ENCODE assay signal across 13 cellular contexts in genomic region chr13:42894765-42895181, GRCh38.
A peak's percentile ranks its signal among the peaks of the same experiment; 100 is the strongest.
DNase-seq lines count a peak whose midpoint lies in the region; ATAC-seq and TF ChIP-seq lines count a peak whose summit lies in the region.
"Had no signal": no experiment of that assay in that cellular context is flagged by ENCODE, and none has a peak within 500 bp of the region (broad histone marks: within the 10 kb centered on the region; RNA-seq: fewer than 3 reads in every experiment).

No MANE protein-coding gene starts in this region.

- H3K9me2 ChIP-seq in SK-N-SH, result no peaks in the 10 kb centered on the region

- no peaks in the 10 kb centered on the region for H3K36me3 ChIP-seq in SK-N-SH (replicated peaks in 1 of 2; ENCODE audit: control insufficient read depth in 1 of 2, insufficient read depth in 2 of 2, low read length in 1 of 2)

- no peaks in the 10 kb centered on the region for H3K27me3 ChIP-seq in SK-N-SH (ENCODE audit: insufficient read depth)

- peak overlapping the region in 1 of 2 experiments; percentile 93; a peak in 2 of 4 replicates for H3K27ac ChIP-seq in SK-N-SH (ENCODE audit: low read depth in 2 of 2, low read length in 1 of 2)
- H3K27ac ChIP-seq: psoas muscle had no signal

- no peak for ATAC-seq in GM19397 (IDR thresholded peaks at IDR 0.05; ENCODE audit: unreplicated experiment)
- no peak for ATAC-seq in HG02610 (IDR thresholded peaks at IDR 0.05; ENCODE audit: unreplicated experiment)
- ATAC-seq: activated CD4-positive, CD25-positive, alpha-beta regulatory T cell treated with anti-CD3 and anti-CD28 coated beads, Interleukin-2, amount 50 U/mL, for 24 hours; psoas muscle had no signal

- CTCF ChIA-PET in SK-N-SH (lab: Yijun Ruan, JAX), result interaction anchor here (0.6 to 2.0 kb wide), 2 partner anchors 75 to 909 kb away, joined by 3 to 8 read pairs; no protein-coding TSS in a partner anchor

- TF ChIP-seq EP300 in SK-N-SH (IDR thresholded peaks at IDR 0.05; ENCODE audit: borderline replicate concordance in 1 of 2, low read depth in 1 of 2, low read length in 1 of 2), result no peak; a peak in 2 of 4 replicates

- no peaks in the 10 kb centered on the region for H4K20me1 ChIP-seq in SK-N-SH (ENCODE audit: insufficient read depth)

- POLR2A ChIA-PET in SK-N-SH (lab: Yijun Ruan, JAX), result no interaction called here

- no peaks in the 10 kb centered on the region for H3K79me2 ChIP-seq in SK-N-SH (ENCODE audit: insufficient read depth)

- no peak overlapping the region for H3K9ac ChIP-seq in SK-N-SH

- TF ChIP-seq RAD21 in SK-N-SH (IDR thresholded peaks at IDR 0.05; ENCODE audit: low read length), result peak; percentile 7; the same call in 1 of the 2 replicates

- H2AFZ ChIP-seq in SK-N-SH (ENCODE audit: low read depth), result no peak overlapping the region

- H3K9me3 ChIP-seq in SK-N-SH, result no peaks in the 10 kb centered on the region
- H3K9me3 ChIP-seq: psoas muscle had no signal

- H3K4me3 ChIP-seq in SK-N-SH (ENCODE audit: low read depth in 2 of 2, low read length in 1 of 2), result no peak overlapping the region
- H3K4me3 ChIP-seq: psoas muscle had no signal

- 6% methylated on average over 4 of the region's 4 CpGs for WGBS in SK-N-SH (ENCODE audit: low lambda C conversion rate)

- H3K4me2 ChIP-seq in SK-N-SH, result 0 out of 2 replicates have a peak overlapping the region, but pooled peaks have one; percentile 26

- in situ Hi-C loops in ACHN (cut with HindIII; ENCODE audit: low pct_ligation_motif_present, low pct_unique_long_range_greater_than_20kb, low sequenced_read_pairs), result no loop called here

- no peaks in the 10 kb centered on the region for H3F3A ChIP-seq in SK-N-SH (replicated peaks; ENCODE audit: insufficient read depth)

- TF ChIP-seq CTCF in SK-N-SH (IDR thresholded peaks at IDR 0.05), result no peak

- DNase-seq in COR-L47 (lab: John Stamatoyannopoulos, UW), result peak; percentile 91
- DNase-seq in NCI-H1105 treated with DMSO at 0.1 percent for 48 hours (lab: John Stamatoyannopoulos, UW), result peak; percentile 94
- DNase-seq in SK-N-SH, result peak; percentile 35
- peak; percentile 29 for DNase-seq in glomerular endothelial cell (ENCODE audit: extremely low read depth, low read depth, low spot score)
- no peak for DNase-seq in T-helper 1 cell
- no peak for DNase-seq in ACHN
- DNase-seq: effector memory CD4-positive, alpha-beta T cell; islet precursor cell; KG1; psoas muscle had no signal

- peaks cover 0 to 24% of the 10 kb centered on the region in 2 experiments; a peak in 2 of 4 replicates for H3K4me1 ChIP-seq in SK-N-SH (ENCODE audit: control insufficient read depth in 1 of 2, insufficient read depth in 2 of 2, low read depth in 1 of 2, low read length in 1 of 2)

TF ChIP-seq in SK-N-SH, 30 proteins besides CTCF, POLR2A, EP300 and RAD21:
- TF ChIP-seq RCOR1 (IDR thresholded peaks at IDR 0.05; ENCODE audit: low read length) (peak; percentile 28; the same call in 1 of the 2 replicates), POLR2AphosphoS5 (IDR thresholded peaks at IDR 0.05; ENCODE audit: low read depth, low read length) (no peak), GABPA (IDR thresholded peaks at IDR 0.05; ENCODE audit: low read depth) (no peak), TCF12 (IDR thresholded peaks at IDR 0.05) (peak; percentile 77), USF1 (IDR thresholded peaks at IDR 0.05; ENCODE audit: borderline replicate concordance, low read depth) (no peak), NFIC (IDR thresholded peaks at IDR 0.05; ENCODE audit: borderline replicate concordance) (peak; percentile 75), YY1 (IDR thresholded peaks at IDR 0.05; ENCODE audit: low read depth) (no peak), RFX5 (IDR thresholded peaks at IDR 0.05; ENCODE audit: low read length) (no peak), ELF1 (IDR thresholded peaks at IDR 0.05) (no peak), FOSL2 (IDR thresholded peaks at IDR 0.05; ENCODE audit: borderline replicate concordance, low read depth) (no peak), FOXM1 (IDR thresholded peaks at IDR 0.05; ENCODE audit: low read depth) (no peak), MEF2A (IDR thresholded peaks at IDR 0.05; ENCODE audit: borderline replicate concordance, low read depth) (no peak), RXRA (IDR thresholded peaks at IDR 0.05; ENCODE audit: borderline replicate concordance, low read depth) (no peak)
- TF ChIP-seq, protein P1, sequence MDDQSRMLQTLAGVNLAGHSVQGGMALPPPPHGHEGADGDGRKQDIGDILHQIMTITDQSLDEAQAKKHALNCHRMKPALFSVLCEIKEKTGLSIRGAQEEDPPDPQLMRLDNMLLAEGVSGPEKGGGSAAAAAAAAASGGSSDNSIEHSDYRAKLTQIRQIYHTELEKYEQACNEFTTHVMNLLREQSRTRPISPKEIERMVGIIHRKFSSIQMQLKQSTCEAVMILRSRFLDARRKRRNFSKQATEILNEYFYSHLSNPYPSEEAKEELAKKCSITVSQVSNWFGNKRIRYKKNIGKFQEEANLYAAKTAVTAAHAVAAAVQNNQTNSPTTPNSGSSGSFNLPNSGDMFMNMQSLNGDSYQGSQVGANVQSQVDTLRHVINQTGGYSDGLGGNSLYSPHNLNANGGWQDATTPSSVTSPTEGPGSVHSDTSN (IDR thresholded peaks at IDR 0.05), result peak; percentile 27; the same call in 1 of the 2 replicates
- TF ChIP-seq, protein P2, sequence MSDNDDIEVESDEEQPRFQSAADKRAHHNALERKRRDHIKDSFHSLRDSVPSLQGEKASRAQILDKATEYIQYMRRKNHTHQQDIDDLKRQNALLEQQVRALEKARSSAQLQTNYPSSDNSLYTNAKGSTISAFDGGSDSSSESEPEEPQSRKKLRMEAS (IDR thresholded peaks at IDR 0.05; ENCODE audit: low read depth), result no peak
TF ChIP-seq in SK-N-SH: peak in this region for 4.

Comparison
In these comparisons a context has a peak if more than half of its experiments do, and no peak if none do; other contexts are left out.
1. DNase-seq: peak in COR-L47 (single experiment), NCI-H1105 treated with DMSO at 0.1 percent for 48 hours (single experiment), SK-N-SH (single experiment) and glomerular endothelial cell (single experiment); none in T-helper 1 cell (0 of 5) and ACHN (single experiment).